ENCODE assay signal across 11 cellular contexts in genomic region chr4:81650871-81651270, GRCh38.
DNase-seq lines count a peak whose midpoint lies in the region; ATAC-seq and TF ChIP-seq lines count a peak whose summit lies in the region.
"Had no signal": no experiment of that assay in that cellular context is flagged by ENCODE, and none has a peak within 500 bp of the region (broad histone marks: within the 10 kb centered on the region; RNA-seq: fewer than 3 reads in every experiment).

No MANE protein-coding gene starts in this region.

- H3K79me2 ChIP-seq in smooth muscle cell (ENCODE audit: low read depth) (no peaks in the 10 kb centered on the region), GM23248 (ENCODE audit: insufficient read depth) (no peaks in the 10 kb centered on the region)

- H3K27ac Mint-ChIP-seq in activated CD4-positive, alpha-beta memory T cell treated with anti-CD3 and anti-CD28 coated beads for 36 hours, result peak overlapping the region; percentile 84
- H3K27ac Mint-ChIP-seq in activated CD4-positive, alpha-beta memory T cell treated with anti-CD3 and anti-CD28 coated beads, Interleukin-2, amount 10 ng/mL, durations not matched to agents 7 days and 5 days, result no peak overlapping the region
- no peak overlapping the region for H3K27ac Mint-ChIP-seq in CD8-positive, alpha-beta T cell

- no peak for TF ChIP-seq CTCF in smooth muscle cell (IDR thresholded peaks at IDR 0.05; ENCODE audit: borderline replicate concordance, insufficient read depth, poor library complexity, severe bottlenecking)
- TF ChIP-seq CTCF in CD8-positive, alpha-beta T cell (IDR thresholded peaks at IDR 0.05), result no peak

- no peak overlapping the region for H3K4me3 Mint-ChIP-seq in activated CD4-positive, alpha-beta memory T cell treated with anti-CD3 and anti-CD28 coated beads for 36 hours
- H3K4me3 Mint-ChIP-seq in activated CD4-positive, alpha-beta memory T cell treated with anti-CD3 and anti-CD28 coated beads, Interleukin-2, amount 10 ng/mL, durations not matched to agents 7 days and 5 days, result no peak overlapping the region
- no peak overlapping the region for H3K4me3 Mint-ChIP-seq in CD8-positive, alpha-beta T cell

- H3K4me1 ChIP-seq in smooth muscle cell (ENCODE audit: low read depth) (peaks cover 19% of the 10 kb centered on the region), GM23248 (ENCODE audit: insufficient read depth) (no peaks in the 10 kb centered on the region)
- peaks cover 31% of the 10 kb centered on the region for H3K4me1 ChIP-seq in CD8-positive, alpha-beta T cell (ENCODE audit: insufficient read depth, low read length)

- no peaks in the 10 kb centered on the region for H3K9me3 Mint-ChIP-seq in activated CD4-positive, alpha-beta memory T cell treated with anti-CD3 and anti-CD28 coated beads for 36 hours
- no peaks in the 10 kb centered on the region for H3K9me3 Mint-ChIP-seq in activated CD4-positive, alpha-beta memory T cell treated with anti-CD3 and anti-CD28 coated beads, Interleukin-2, amount 10 ng/mL, durations not matched to agents 7 days and 5 days
- no peaks in the 10 kb centered on the region for H3K9me3 Mint-ChIP-seq in CD8-positive, alpha-beta T cell

- DNase-seq in activated CD4-positive, alpha-beta memory T cell treated with anti-CD3 and anti-CD28 coated beads for 36 hours, result no peak
- DNase-seq in activated CD4-positive, alpha-beta memory T cell treated with anti-CD3 and anti-CD28 coated beads, Interleukin-2, amount 10 ng/mL, durations not matched to agents 7 days and 5 days, result no peak
- DNase-seq in NCI-H460 (ENCODE audit: extremely low read depth, low read depth) (peak; percentile 9), epithelial cell of prostate (ENCODE audit: low read depth, low spot score) (no peak), smooth muscle cell (lab: John Stamatoyannopoulos, UW; ENCODE audit: unreplicated experiment) (no peak), GM23248 (no peak), amniotic stem cell (lab: John Stamatoyannopoulos, UW) (no peak)
- no peak for DNase-seq in CD8-positive, alpha-beta T cell
- DNase-seq: effector memory CD4-positive, alpha-beta T cell; heart left ventricle; SHP77 treated with DMSO at 0.1 percent for 48 hours had no signal

- H3K9ac ChIP-seq in smooth muscle cell (ENCODE audit: low read depth) (peak overlapping the region; percentile 52), GM23248 (no peak overlapping the region)

- H2AFZ ChIP-seq in smooth muscle cell (ENCODE audit: low read depth) (no peak overlapping the region), GM23248 (no peak overlapping the region)

- H3K27me3 ChIP-seq in smooth muscle cell (ENCODE audit: low read depth) (no peaks in the 10 kb centered on the region), GM23248 (replicated peaks; ENCODE audit: insufficient read depth) (no peaks in the 10 kb centered on the region; the same call in 1 of the 2 replicates)
- no peaks in the 10 kb centered on the region for H3K27me3 ChIP-seq in CD8-positive, alpha-beta T cell (ENCODE audit: insufficient read depth, low read length)
- H3K27me3 ChIP-seq: heart left ventricle had no signal

- no peaks in the 10 kb centered on the region for H3K9me2 ChIP-seq in GM23248 (ENCODE audit: insufficient read depth)

- in situ Hi-C loops in GM23248 (cut with MboI), result no loop called here

- WGBS in smooth muscle cell (ENCODE audit: low lambda C conversion rate), result 8% methylated on average over 2 of the region's 2 CpGs
- 50% methylated on average over 2 of the region's 2 CpGs for WGBS in GM23248 (ENCODE audit: low coverage in 1 of 2, low lambda C conversion rate in 2 of 2, missing lambda C conversion rate in 2 of 2), 2 experiments

- H3K36me3 Mint-ChIP-seq in activated CD4-positive, alpha-beta memory T cell treated with anti-CD3 and anti-CD28 coated beads for 36 hours, result no peaks in the 10 kb centered on the region
- H3K36me3 Mint-ChIP-seq in activated CD4-positive, alpha-beta memory T cell treated with anti-CD3 and anti-CD28 coated beads, Interleukin-2, amount 10 ng/mL, durations not matched to agents 7 days and 5 days (ENCODE audit: low read depth), result no peaks in the 10 kb centered on the region
- no peaks in the 10 kb centered on the region for H3K36me3 Mint-ChIP-seq in CD8-positive, alpha-beta T cell

- ATAC-seq in CD8-positive, alpha-beta T cell, result no peak
- ATAC-seq: heart left ventricle had no signal

- H3K36me3 ChIP-seq in smooth muscle cell (ENCODE audit: low read depth) (no peaks in the 10 kb centered on the region), GM23248 (ENCODE audit: low read depth) (no peaks in the 10 kb centered on the region)
- no peaks in the 10 kb centered on the region for H3K36me3 ChIP-seq in CD8-positive, alpha-beta T cell (ENCODE audit: insufficient read depth, low read length)
- H3K36me3 ChIP-seq: heart left ventricle had no signal

- POLR2A ChIA-PET in activated CD4-positive, alpha-beta memory T cell treated with anti-CD3 and anti-CD28 coated beads for 36 hours (lab: Charles Lee), result interaction anchor here (2.9 kb wide), 1 partner anchor 179 kb away, joined by 10 read pairs; the partner anchor contains the start of gene RASGEF1B
- POLR2A ChIA-PET in activated CD4-positive, alpha-beta memory T cell treated with anti-CD3 and anti-CD28 coated beads, Interleukin-2, amount 10 ng/mL, durations not matched to agents 7 days and 5 days (lab: Charles Lee), result no interaction called here
- POLR2A ChIA-PET in CD8-positive, alpha-beta T cell (lab: Charles Lee), result no interaction called here

- H3K4me1 Mint-ChIP-seq in activated CD4-positive, alpha-beta memory T cell treated with anti-CD3 and anti-CD28 coated beads for 36 hours (ENCODE audit: low read depth), result peaks cover 57% of the 10 kb centered on the region
- peaks cover 23% of the 10 kb centered on the region for H3K4me1 Mint-ChIP-seq in activated CD4-positive, alpha-beta memory T cell treated with anti-CD3 and anti-CD28 coated beads, Interleukin-2, amount 10 ng/mL, durations not matched to agents 7 days and 5 days
- peaks cover 44% of the 10 kb centered on the region for H3K4me1 Mint-ChIP-seq in CD8-positive, alpha-beta T cell (ENCODE audit: low read depth)

- H4K20me1 ChIP-seq in smooth muscle cell (ENCODE audit: low read depth) (no peaks in the 10 kb centered on the region), GM23248 (ENCODE audit: insufficient read depth) (no peaks in the 10 kb centered on the region)

- CTCF ChIA-PET in activated CD4-positive, alpha-beta memory T cell treated with anti-CD3 and anti-CD28 coated beads for 36 hours (lab: Charles Lee), result interaction anchor here (0.6 to 0.7 kb wide), 2 partner anchors 29 to 184 kb away, joined by 4 to 5 read pairs; no protein-coding TSS in a partner anchor
- CTCF ChIA-PET in activated CD4-positive, alpha-beta memory T cell treated with anti-CD3 and anti-CD28 coated beads, Interleukin-2, amount 10 ng/mL, durations not matched to agents 7 days and 5 days (lab: Charles Lee), result interaction anchor here (1.5 kb wide), 1 partner anchor 179 kb away, joined by 3 read pairs; the partner anchor contains the start of gene RASGEF1B
- CTCF ChIA-PET in CD8-positive, alpha-beta T cell (lab: Charles Lee), result no interaction called here

- intact Hi-C loops in activated CD4-positive, alpha-beta memory T cell treated with anti-CD3 and anti-CD28 coated beads for 36 hours (cut with micrococcal nuclease), result loop anchor here (1.0 to 5.0 kb wide), 3 partner anchors 22 to 179 kb away; partner anchors contain the start of gene RASGEF1B
- intact Hi-C loops in CD8-positive, alpha-beta T cell (cut with DNase I, micrococcal nuclease), result no loop called here

- H3F3A ChIP-seq in smooth muscle cell (ENCODE audit: low read depth) (peaks cover 7% of the 10 kb centered on the region), GM23248 (ENCODE audit: insufficient read depth) (no peaks in the 10 kb centered on the region)

- H3K4me2 ChIP-seq in smooth muscle cell (peak overlapping the region; percentile 35), GM23248 (ENCODE audit: unreplicated experiment) (no peak overlapping the region)

- H3K27me3 Mint-ChIP-seq in activated CD4-positive, alpha-beta memory T cell treated with anti-CD3 and anti-CD28 coated beads for 36 hours, result no peaks in the 10 kb centered on the region
- H3K27me3 Mint-ChIP-seq in activated CD4-positive, alpha-beta memory T cell treated with anti-CD3 and anti-CD28 coated beads, Interleukin-2, amount 10 ng/mL, durations not matched to agents 7 days and 5 days, result no peaks in the 10 kb centered on the region
- H3K27me3 Mint-ChIP-seq in CD8-positive, alpha-beta T cell (ENCODE audit: low read depth), result no peaks in the 10 kb centered on the region

- H3K9me3 ChIP-seq in smooth muscle cell (replicated peaks; ENCODE audit: low read depth) (no peaks in the 10 kb centered on the region), GM23248 (ENCODE audit: low read depth) (no peaks in the 10 kb centered on the region)
- H3K9me3 ChIP-seq in CD8-positive, alpha-beta T cell (ENCODE audit: low read length), result no peaks in the 10 kb centered on the region
- H3K9me3 ChIP-seq: heart left ventricle had no signal

- H3K4me3 ChIP-seq in smooth muscle cell (no peak overlapping the region), GM23248 (no peak overlapping the region)
- no peak overlapping the region for H3K4me3 ChIP-seq in CD8-positive, alpha-beta T cell (ENCODE audit: low read depth, low read length)
- H3K4me3 ChIP-seq: heart left ventricle had no signal

- peak overlapping the region; percentile 51 for H3K27ac ChIP-seq in epithelial cell of prostate
- H3K27ac ChIP-seq in smooth muscle cell (ENCODE audit: low read depth), result peak overlapping the region; percentile 89
- no peak overlapping the region for H3K27ac ChIP-seq in CD8-positive, alpha-beta T cell (ENCODE audit: low read depth, low read length)
- H3K27ac ChIP-seq in GM23248, result no peak overlapping the region
- H3K27ac ChIP-seq: heart left ventricle had no signal

Comparison
In these comparisons a context has a peak if more than half of its experiments do, and no peak if none do; other contexts are left out.
1. H3K27ac ChIP-seq: peak in epithelial cell of prostate (single experiment) and smooth muscle cell (single experiment); none in CD8-positive, alpha-beta T cell (single experiment) and GM23248 (single experiment).